Comparison of ENCODE assay signal across 7 cellular contexts in the genomic region with DNA sequence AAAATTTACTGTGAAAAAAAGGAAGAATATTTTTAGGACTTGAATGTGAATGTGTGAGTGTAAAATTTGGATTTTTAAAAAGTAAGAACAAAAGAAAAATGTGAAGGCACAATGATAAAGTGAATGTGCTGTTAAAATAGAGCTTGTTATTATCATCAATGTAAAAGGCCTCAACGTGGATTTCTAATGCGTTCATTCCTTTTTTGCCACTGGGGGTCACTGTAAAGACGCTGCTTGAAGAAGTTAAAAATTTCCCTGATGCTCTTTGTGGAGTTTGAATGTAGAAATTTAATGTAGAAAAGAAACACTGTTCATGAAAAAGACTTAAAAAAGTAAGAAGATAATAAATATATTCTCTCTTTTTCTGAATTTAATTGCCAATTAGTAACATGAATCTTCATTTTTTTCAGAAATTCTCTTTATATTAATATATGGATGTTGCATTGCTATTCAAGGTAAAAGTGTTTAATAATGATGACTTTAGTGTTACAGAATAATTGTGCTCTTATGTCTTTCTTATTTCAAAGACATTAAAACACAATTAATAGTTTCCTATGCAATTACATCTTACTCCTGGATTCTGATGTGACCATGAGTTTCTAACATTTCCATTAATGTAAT.
DNase-seq lines count a peak whose midpoint lies in the region; ATAC-seq and TF ChIP-seq lines count a peak whose summit lies in the region.

No MANE protein-coding gene starts in this region.

- H3K27me3 Mint-ChIP-seq in brain = no peaks in the 10 kb centered on the region

- peak; percentile 69 for ATAC-seq in left lung

- no peak overlapping the region for H3K4me3 Mint-ChIP-seq in brain

- no peaks in the 10 kb centered on the region for H3K36me3 ChIP-seq in left lung
- H3K36me3 ChIP-seq in effector memory CD4-positive, alpha-beta T cell (ENCODE audit: control insufficient read depth, insufficient read depth, low read length) = no peaks in the 10 kb centered on the region

- H3K27ac Mint-ChIP-seq in brain = no peak overlapping the region

- no peaks in the 10 kb centered on the region for H3K36me3 Mint-ChIP-seq in brain

- H3K27ac ChIP-seq in left lung = no peak overlapping the region
- H3K27ac ChIP-seq in effector memory CD4-positive, alpha-beta T cell (ENCODE audit: insufficient read depth, low read length, poor library complexity, severe bottlenecking) = no peak overlapping the region

- H3K9me3 Mint-ChIP-seq in brain = no peaks in the 10 kb centered on the region

- no peak overlapping the region for H3K4me3 ChIP-seq in left lung
- no peak overlapping the region for H3K4me3 ChIP-seq in effector memory CD4-positive, alpha-beta T cell (ENCODE audit: insufficient read depth, low read depth, low read length, poor library complexity, severe bottlenecking)

- no peaks in the 10 kb centered on the region for H3K4me1 ChIP-seq in left lung
- no peaks in the 10 kb centered on the region for H3K4me1 ChIP-seq in effector memory CD4-positive, alpha-beta T cell (ENCODE audit: control insufficient read depth, insufficient read depth, low read length, poor library complexity, severe bottlenecking)

- intact Hi-C loops in left lung (cut with DNase I) = loop anchor here in 1 of 2 donors (10.0 kb wide), 2 partner anchors 402 to 432 kb away; no protein-coding TSS in a partner anchor

- H3K9me3 ChIP-seq in left lung = no peaks in the 10 kb centered on the region
- no peaks in the 10 kb centered on the region for H3K9me3 ChIP-seq in effector memory CD4-positive, alpha-beta T cell (ENCODE audit: control insufficient read depth, low read length)

- H3K27me3 ChIP-seq in left lung = no peaks in the 10 kb centered on the region
- no peaks in the 10 kb centered on the region for H3K27me3 ChIP-seq in effector memory CD4-positive, alpha-beta T cell (replicated peaks; ENCODE audit: control insufficient read depth, insufficient read depth, low read length, poor library complexity, severe bottlenecking)

- peaks cover 5% of the 10 kb centered on the region for H3K4me1 Mint-ChIP-seq in brain

- DNase-seq in COLO829 (ENCODE audit: low spot score) (peak; percentile 53), NCI-H526 treated with DMSO at 0.1 percent for 48 hours (lab: John Stamatoyannopoulos, UW) (peak; percentile 74), left lung (no peak), ureter (ENCODE audit: low spot score) (no peak)
- no peak for DNase-seq in effector memory CD4-positive, alpha-beta T cell

- TF ChIP-seq CTCF in GM12872 (IDR thresholded peaks at IDR 0.05; ENCODE audit: insufficient read depth, low read depth, low read length) (peak; percentile 64), brain (conservative IDR thresholded peaks at IDR 0.05) (peak; percentile 76 to 78), left lung (IDR thresholded peaks at IDR 0.05) (peak; percentile 54 to 69)

Comparison
In these comparisons a context has a peak if more than half of its experiments do, and no peak if none do; other contexts are left out.
1. DNase-seq: peak in COLO829 (single experiment) and NCI-H526 treated with DMSO at 0.1 percent for 48 hours (single experiment); none in left lung (0 of 2), ureter (single experiment) and effector memory CD4-positive, alpha-beta T cell (0 of 3).
2. Peak in every context shown above with its lines, with median percentiles within 50 percentile points of each other: CTCF ChIP-seq.